5 cellular contexts compared by ENCODE assay signal in the genomic region with DNA sequence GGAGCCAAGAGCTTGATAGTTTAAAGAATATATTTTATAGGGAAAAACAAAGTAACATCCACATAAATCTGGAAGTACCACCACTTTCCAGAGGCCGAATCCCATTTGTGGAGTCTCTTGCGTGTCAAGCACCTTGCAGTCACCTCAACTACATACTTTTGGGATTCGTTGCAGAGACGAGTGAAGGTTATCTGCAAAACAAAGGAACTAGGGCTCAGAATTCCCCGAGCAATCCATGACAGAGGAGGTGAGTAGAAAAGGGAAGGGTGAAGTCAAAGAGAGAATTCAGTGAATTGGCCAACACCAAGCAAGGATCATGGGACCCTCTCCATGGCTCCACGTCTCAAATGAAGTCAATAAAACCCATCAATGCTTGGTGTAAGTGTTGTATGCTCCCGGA.
A peak's percentile ranks its signal among the peaks of the same experiment; 100 is the strongest.
DNase-seq lines count a peak whose midpoint lies in the region; ATAC-seq and TF ChIP-seq lines count a peak whose summit lies in the region.
"Not testable (repeated sequence)": the region's sequence is repeated elsewhere in the genome, so short reads cannot be mapped to it uniquely, and the experiment has no call there.

No MANE protein-coding gene starts in this region.

- no CpG with 5 or more reads among the region's 7 CpGs for WGBS in iPS DF 6.9 (ENCODE audit: insufficient coverage, insufficient read length)

- not testable (repeated sequence) for H3K4me1 ChIP-seq in iPS DF 6.9 (ENCODE audit: control insufficient read depth, insufficient read depth, low read length)

- H3K27me3 ChIP-seq in H7 (ENCODE audit: control insufficient read depth, insufficient read depth, low read length); iPS DF 6.9 (ENCODE audit: control insufficient read depth, insufficient read depth, low read length): not testable (repeated sequence)

- H3K27ac ChIP-seq in iPS DF 6.9 (ENCODE audit: low read length) = not testable (repeated sequence)

- H3K36me3 Mint-ChIP-seq in WTC11 = not testable (repeated sequence)

- POLR2A ChIA-PET in WTC11 (lab: Charles Lee) = not testable (repeated sequence)

- H3K4me3 ChIP-seq in H7 (ENCODE audit: insufficient read depth, low read depth, low read length); iPS DF 6.9 (ENCODE audit: low read length): not testable (repeated sequence)

- peak; percentile 3 for DNase-seq in H7
- not testable (repeated sequence) for DNase-seq in WTC11 (ENCODE audit: low spot score)
- DNase-seq in iPS DF 19.7 (ENCODE audit: low read depth, low spot score) = peak; percentile 17
- DNase-seq in iPS DF 6.9 (ENCODE audit: low read depth, low spot score) = peak; percentile 20
- peak; percentile 13 for DNase-seq in iPS-NIHi7 (ENCODE audit: extremely low spot score)

- not testable (repeated sequence) for ATAC-seq in WTC11

- CTCF ChIA-PET in WTC11 (lab: Charles Lee) = not testable (repeated sequence)

- not testable (repeated sequence) for H3K4me3 Mint-ChIP-seq in WTC11

- TF ChIP-seq CTCF in WTC11 (IDR thresholded peaks at IDR 0.05) = not testable (repeated sequence)

- H3K27ac Mint-ChIP-seq in WTC11 = peak overlapping the region; percentile 77

- H3K9me3 Mint-ChIP-seq in WTC11 = peaks cover 15% of the 10 kb centered on the region

- not testable (repeated sequence) for H3K9me3 ChIP-seq in iPS DF 6.9 (ENCODE audit: control insufficient read depth, insufficient read depth, low read length)

- not testable (repeated sequence) for H3K27me3 Mint-ChIP-seq in WTC11 (ENCODE audit: low read depth)

- H3K36me3 ChIP-seq in H7 (replicated peaks; ENCODE audit: control insufficient read depth, insufficient read depth, low read length); iPS DF 6.9 (ENCODE audit: control insufficient read depth, insufficient read depth, low read length): not testable (repeated sequence)

- H3K4me1 Mint-ChIP-seq in WTC11 = peaks cover 21% of the 10 kb centered on the region
